ENCODE assay signal across 28 cellular contexts in genomic region chr12:48880647-48881046, GRCh38. TPM values are rescaled to one million over a fixed set of nuclear protein-coding genes. Genes with fewer than 3 reads are reported as not detected.
"Had no signal": no experiment of that assay in that cellular context is flagged by ENCODE, and none has a peak within 500 bp of the region (broad histone marks: within the 10 kb centered on the region; RNA-seq: fewer than 3 reads in every experiment).

No MANE protein-coding gene starts in this region.

- ATAC-seq: heart left ventricle; mucosa of descending colon; naive thymus-derived CD4-positive, alpha-beta T cell; natural killer cell treated with Interleukin-12 subunit alpha and Interleukin-12 subunit beta and Interleukin-15 and Interleukin-18, amount 100 ng/mL, for 72 hours; pancreas; right cardiac atrium; stimulated activated effector memory CD8-positive, alpha-beta T cell treated with anti-CD3 and anti-CD28 coated beads, Interleukin-12 subunit alpha, Interleukin-12 subunit beta, amount 100 ng/mL, for 72 hours had no signal

- H3K4me3 ChIP-seq: heart left ventricle, left ventricle myocardium inferior, lung, mucosa of descending colon, pancreas, prostate gland, sigmoid colon, spleen, suprapubic skin, thoracic aorta, tibial artery, uterus had no signal

- H3K27ac ChIP-seq: heart left ventricle, left ventricle myocardium inferior, pancreas, prostate gland, sigmoid colon, spleen, suprapubic skin, thoracic aorta, tibial artery, uterus had no signal

- H3K9me3 ChIP-seq: heart left ventricle, left ventricle myocardium inferior, mucosa of descending colon, pancreas, prostate gland, sigmoid colon, spleen, suprapubic skin, thoracic aorta, tibial artery, uterus had no signal

- DNase-seq: heart left ventricle; hypothalamus; immature natural killer cell; left ventricle myocardium inferior; mesendoderm; midbrain; mucosa of descending colon; naive thymus-derived CD4-positive, alpha-beta T cell; nucleus accumbens; pancreas; retina; right cardiac atrium; sigmoid colon; small intestine; spleen; stimulated activated CD4-positive, alpha-beta T cell treated with anti-CD3 and anti-CD28 coated beads, Interleukin-4, amount 100 ng/mL, for 24 hours; stimulated activated naive CD4-positive, alpha-beta T cell; tibial artery; uterus had no signal

- H3K36me3 Mint-ChIP-seq: natural killer cell treated with Interleukin-12 subunit alpha and Interleukin-12 subunit beta and Interleukin-15 and Interleukin-18, amount 100 ng/mL, for 72 hours; stimulated activated effector memory CD8-positive, alpha-beta T cell treated with anti-CD3 and anti-CD28 coated beads, Interleukin-12 subunit alpha, Interleukin-12 subunit beta, amount 100 ng/mL, for 72 hours; type B pancreatic cell had no signal

- H3K4me1 ChIP-seq: prostate gland, uterus had no signal

- H3K36me3 ChIP-seq: heart left ventricle, left ventricle myocardium inferior, pancreas, prostate gland, sigmoid colon, spleen, suprapubic skin, thoracic aorta, tibial artery, uterus had no signal

- H3K27me3 ChIP-seq: pancreas, uterus had no signal

- H3K27ac Mint-ChIP-seq: immature natural killer cell; stimulated activated effector memory CD8-positive, alpha-beta T cell treated with anti-CD3 and anti-CD28 coated beads, Interleukin-12 subunit alpha, Interleukin-12 subunit beta, amount 100 ng/mL, for 72 hours; stimulated activated naive CD8-positive, alpha-beta T cell treated with anti-CD3 and anti-CD28 coated beads, Interleukin-15, Interleukin-2, amounts not matched to agents 100 ng/mL and 50 ng/mL, for 24 hours had no signal

- H3K4me1 Mint-ChIP-seq: immature natural killer cell had no signal

- H3K4me3 Mint-ChIP-seq: immature natural killer cell; naive thymus-derived CD4-positive, alpha-beta T cell; natural killer cell treated with Interleukin-12 subunit alpha and Interleukin-12 subunit beta and Interleukin-15 and Interleukin-18, amount 100 ng/mL, for 72 hours; stimulated activated effector memory CD8-positive, alpha-beta T cell treated with anti-CD3 and anti-CD28 coated beads, Interleukin-12 subunit alpha, Interleukin-12 subunit beta, amount 100 ng/mL, for 72 hours; stimulated activated naive CD8-positive, alpha-beta T cell treated with anti-CD3 and anti-CD28 coated beads, Interleukin-15, Interleukin-2, amounts not matched to agents 100 ng/mL and 50 ng/mL, for 24 hours; type B pancreatic cell had no signal

- H3K9me3 Mint-ChIP-seq: immature natural killer cell; natural killer cell treated with Interleukin-12 subunit alpha and Interleukin-12 subunit beta and Interleukin-15 and Interleukin-18, amount 100 ng/mL, for 72 hours; stimulated activated effector memory CD8-positive, alpha-beta T cell treated with anti-CD3 and anti-CD28 coated beads, Interleukin-12 subunit alpha, Interleukin-12 subunit beta, amount 100 ng/mL, for 72 hours; stimulated activated naive CD8-positive, alpha-beta T cell treated with anti-CD3 and anti-CD28 coated beads, Interleukin-15, Interleukin-2, amounts not matched to agents 100 ng/mL and 50 ng/mL, for 24 hours; type B pancreatic cell had no signal

RNA-seq across cellular contexts. Expression of gene RND1, which starts 15.0 kb away (rescaled TPM):
- total RNA-seq: myocyte had no signal
